Comparison of ENCODE assay signal across 1 cellular context in genomic region chr1:31207590-31207989, GRCh38.
TF ChIP-seq lines count a peak whose summit lies in the region.

No MANE protein-coding gene starts in this region.

TF ChIP-seq in GM23338, 12 proteins besides CTCF, POLR2A, EP300 and RAD21 (continued from another document):
- TF ChIP-seq REST (IDR thresholded peaks at IDR 0.05; ENCODE audit: unreplicated experiment) (no peak), EZH2 (IDR thresholded peaks at IDR 0.05; ENCODE audit: low read depth, unreplicated experiment) (no peak)
